10 cellular contexts compared by ENCODE assay signal in the genomic region with DNA sequence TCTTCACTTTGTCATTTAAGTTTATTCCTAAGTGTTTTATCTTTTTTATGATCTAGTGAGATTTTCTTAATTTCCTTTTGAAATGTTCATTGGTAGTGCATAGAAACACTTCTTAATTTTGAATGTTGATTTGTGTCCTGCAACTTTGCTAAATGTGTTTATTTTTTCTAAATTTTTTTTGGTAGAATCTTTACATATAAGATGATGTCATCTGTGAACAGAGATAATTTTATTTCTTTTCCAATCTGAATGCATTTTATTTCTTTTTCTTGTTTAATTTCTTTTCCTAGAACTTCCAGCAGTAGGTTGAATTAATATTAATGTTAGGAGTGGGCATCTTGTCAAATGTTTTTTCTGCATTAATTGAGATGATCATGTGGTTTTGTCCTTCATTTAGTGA. TPM values are rescaled to one million over a fixed set of nuclear protein-coding genes. Genes with fewer than 3 reads are reported as not detected.
"Had no signal": no experiment of that assay in that cellular context is flagged by ENCODE, and none has a peak within 500 bp of the region (broad histone marks: within the 10 kb centered on the region; RNA-seq: fewer than 3 reads in every experiment).

No MANE protein-coding gene starts in this region.

- H3K27ac ChIP-seq: HL-60 had no signal

- H2AFZ ChIP-seq: GM23338 had no signal

- H3K4me2 ChIP-seq: GM23338 had no signal

- ATAC-seq: GM23338, K562 had no signal

- FAIRE-seq: H1, H54, K562 had no signal

- DNase-seq: H9, HCEC 1CT, HFFc6, IMR-90, KG1 had no signal

- H3K4me3 ChIP-seq: GM23338, K562 had no signal

RNA-seq across cellular contexts. Expression of a gene that starts 42.1 kb away (rescaled TPM):
- total RNA-seq: H1, H9, HFFc6, IMR-90, K562 had no signal
- polyA plus RNA-seq: GM23338, H1, IMR-90, K562 had no signal
